Comparison of ENCODE assay signal across 26 cellular contexts in genomic region chr20:24334830-24335229, GRCh38.
"Had no signal": no experiment of that assay in that cellular context is flagged by ENCODE, and none has a peak within 500 bp of the region (broad histone marks: within the 10 kb centered on the region; RNA-seq: fewer than 3 reads in every experiment).

No MANE protein-coding gene starts in this region.

- H3K4me1 ChIP-seq: adrenal gland had no signal

- H3K27ac ChIP-seq: adrenal gland had no signal

- H3K9me3 ChIP-seq: adrenal gland had no signal

- ATAC-seq: activated T-helper 17 cell treated with anti-CD3 and anti-CD28 coated beads, Interleukin-2, amount 50 U/mL, for 72 hours; T-cell had no signal

- H3K36me3 ChIP-seq: adrenal gland had no signal

- H3K4me3 ChIP-seq: adrenal gland had no signal

- H3K27me3 ChIP-seq: adrenal gland had no signal

- FAIRE-seq: TTC549 had no signal

- DNase-seq: activated B cell treated with CpG ODN at 0.5 μM for 24 hours; activated CD4-positive, alpha-beta memory T cell treated with anti-CD3 and anti-CD28 coated beads, Interleukin-2, amount 10 ng/mL, durations not matched to agents 7 days and 5 days; activated CD4-positive, alpha-beta T cell treated with anti-CD3 and anti-CD28 coated beads for 1 hour; activated CD4-positive, alpha-beta T cell treated with anti-CD3 and anti-CD28 coated beads, Interleukin-2, amount 50 U/mL, for 1 hour; activated gamma-delta T cell; activated naive CD4-positive, alpha-beta T cell treated with anti-CD3 and anti-CD28 coated beads for 36 hours; activated T-cell treated with anti-CD3 and anti-CD28 coated beads for 4 hours; activated T-cell treated with anti-CD3 and anti-CD28 coated beads, Interleukin-2, amount 50 U/mL, for 48 hours; adrenal gland; anterior cingulate cortex; Karpas-422; NCI-H1048; NCI-H1694; NCI-H2029; NCI-H2107; NCI-H2171 treated with DMSO at 0.1 percent for 48 hours; NCI-H226; NCI-H510A; NCI-H526 treated with DMSO at 0.1 percent for 48 hours; NCI-H82; SIG-M5; T-cell; T-helper 2 cell; T1000 had no signal
